ENCODE assay signal across 8 cellular contexts in the genomic region with DNA sequence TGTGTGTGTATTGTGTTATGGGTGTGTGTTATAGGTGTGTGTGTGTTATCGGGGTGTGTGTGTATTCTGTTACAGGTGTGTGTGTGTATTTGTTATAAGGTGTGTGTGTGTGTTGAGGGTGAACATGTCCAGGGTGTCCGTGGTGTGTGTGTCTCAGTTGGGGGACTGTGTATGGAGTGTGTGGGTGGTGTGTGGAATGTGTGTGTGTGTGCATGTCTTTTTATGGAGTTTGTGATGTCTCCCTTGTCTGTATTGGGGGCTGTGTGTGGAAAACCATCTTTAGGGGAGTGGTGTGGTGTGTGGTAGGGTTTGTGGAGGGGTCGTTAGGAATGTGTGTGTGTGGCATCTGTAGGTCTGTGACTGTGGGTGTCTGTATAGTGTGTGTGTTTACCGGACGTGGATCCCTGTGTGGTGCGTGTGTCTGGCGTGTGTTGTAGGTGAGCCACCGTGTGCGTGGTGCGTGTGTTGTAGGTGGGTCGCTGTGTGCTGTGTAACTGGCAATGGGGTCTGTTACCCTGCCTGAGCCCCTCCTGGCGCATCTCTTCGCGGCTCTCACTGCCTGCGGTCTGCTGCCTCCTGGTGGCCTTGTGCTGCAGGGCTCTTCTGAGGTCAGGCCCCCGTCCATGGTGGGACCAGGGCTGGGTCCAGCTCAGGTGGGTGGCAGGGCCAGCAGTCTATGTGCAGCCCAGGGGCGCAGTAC.
DNase-seq lines count a peak whose midpoint lies in the region; ATAC-seq and TF ChIP-seq lines count a peak whose summit lies in the region.

No MANE protein-coding gene starts in this region.

- WGBS in endodermal cell (ENCODE audit: insufficient coverage in 1 of 2, insufficient read length in 1 of 2), 2 experiments = 82% methylated on average over 4 to 17 of the region's 17 CpGs

- H3K27me3 ChIP-seq in RWPE2 (ENCODE audit: insufficient read depth, poor library complexity, severe bottlenecking) (no peaks in the 10 kb centered on the region), endodermal cell (ENCODE audit: control insufficient read depth, insufficient read depth, low read length, poor library complexity, severe bottlenecking) (no peaks in the 10 kb centered on the region), osteoblast (ENCODE audit: insufficient read depth, low read length) (peaks cover 8% of the 10 kb centered on the region)

- H2AFZ ChIP-seq in osteoblast (ENCODE audit: low read length) = no peak overlapping the region

- H3K4me1 Mint-ChIP-seq in endodermal cell = peaks cover 12% of the 10 kb centered on the region
- no peaks in the 10 kb centered on the region for H3K4me1 Mint-ChIP-seq in activated T-helper 17 cell treated with anti-CD3 and anti-CD28 coated beads, Interleukin-2, amount 50 U/mL, for 72 hours

- no peak overlapping the region for H3K27ac ChIP-seq in RWPE2 (ENCODE audit: poor library complexity, severe bottlenecking)
- H3K27ac ChIP-seq in endodermal cell (ENCODE audit: low read depth, low read length) = no peak overlapping the region
- no peak overlapping the region for H3K27ac ChIP-seq in osteoblast (ENCODE audit: low read depth, low read length)

- H3K4me1 ChIP-seq in RWPE2 (ENCODE audit: insufficient read depth, poor library complexity, severe bottlenecking) (no peaks in the 10 kb centered on the region), endodermal cell (ENCODE audit: control insufficient read depth, insufficient read depth, low read length) (no peaks in the 10 kb centered on the region), osteoblast (ENCODE audit: insufficient read depth, low read length) (no peaks in the 10 kb centered on the region)

- DNase-seq in RWPE2 (ENCODE audit: low spot score) = no peak
- DNase-seq in endodermal cell = peak; percentile 86
- DNase-seq in osteoblast (ENCODE audit: insufficient read length, low spot score, missing footprints) = peak; percentile 93
- DNase-seq in DMS53 (lab: John Stamatoyannopoulos, UW) = no peak
- DNase-seq in CD1c-positive myeloid dendritic cell (ENCODE audit: extremely low spot score) = no peak

- H3K27ac Mint-ChIP-seq in endodermal cell = no peak overlapping the region
- no peak overlapping the region for H3K27ac Mint-ChIP-seq in activated T-helper 17 cell treated with anti-CD3 and anti-CD28 coated beads, Interleukin-2, amount 50 U/mL, for 72 hours

- H3K36me3 ChIP-seq in RWPE2 (ENCODE audit: low read depth) = no peaks in the 10 kb centered on the region
- peaks cover 8% of the 10 kb centered on the region for H3K36me3 ChIP-seq in endodermal cell (ENCODE audit: control insufficient read depth, insufficient read depth, low read length)
- no peaks in the 10 kb centered on the region for H3K36me3 ChIP-seq in osteoblast (ENCODE audit: insufficient read depth, low read length)

- no peaks in the 10 kb centered on the region for H3K9me3 Mint-ChIP-seq in endodermal cell
- H3K9me3 Mint-ChIP-seq in activated T-helper 17 cell treated with anti-CD3 and anti-CD28 coated beads, Interleukin-2, amount 50 U/mL, for 72 hours = no peaks in the 10 kb centered on the region

- H3K4me2 ChIP-seq in osteoblast (ENCODE audit: insufficient read depth, low read length) = no peak overlapping the region

- H3K9ac ChIP-seq in endodermal cell (ENCODE audit: extremely low read depth, low read length, poor library complexity, severe bottlenecking) = no peak overlapping the region

- H3K4me3 Mint-ChIP-seq in endodermal cell = no peak overlapping the region
- H3K4me3 Mint-ChIP-seq in activated T-helper 17 cell treated with anti-CD3 and anti-CD28 coated beads, Interleukin-2, amount 50 U/mL, for 72 hours = no peak overlapping the region

- no peaks in the 10 kb centered on the region for H3K27me3 Mint-ChIP-seq in endodermal cell (ENCODE audit: insufficient read depth)
- peaks cover 8% of the 10 kb centered on the region for H3K27me3 Mint-ChIP-seq in activated T-helper 17 cell treated with anti-CD3 and anti-CD28 coated beads, Interleukin-2, amount 50 U/mL, for 72 hours

- peak; percentile 91 for TF ChIP-seq CTCF in GM12875 (IDR thresholded peaks at IDR 0.05; ENCODE audit: borderline replicate concordance, insufficient read depth, low read depth, low read length)
- peak; percentile 48 for TF ChIP-seq CTCF in RWPE2 (IDR thresholded peaks at IDR 0.05; ENCODE audit: poor library complexity, severe bottlenecking)
- peak; percentile 86 for TF ChIP-seq CTCF in endodermal cell (conservative IDR thresholded peaks at IDR 0.05)
- peak; percentile 79 for TF ChIP-seq CTCF in osteoblast (IDR thresholded peaks at IDR 0.05; ENCODE audit: extremely low read depth, low read depth, low read length)

- H3K36me3 Mint-ChIP-seq in endodermal cell (ENCODE audit: low read depth) = peaks cover 7% of the 10 kb centered on the region
- no peaks in the 10 kb centered on the region for H3K36me3 Mint-ChIP-seq in activated T-helper 17 cell treated with anti-CD3 and anti-CD28 coated beads, Interleukin-2, amount 50 U/mL, for 72 hours (ENCODE audit: low read depth)

- H3K79me2 ChIP-seq in osteoblast (ENCODE audit: insufficient read depth, low read length) = no peaks in the 10 kb centered on the region

- no peaks in the 10 kb centered on the region for H3K9me3 ChIP-seq in RWPE2 (ENCODE audit: severe bottlenecking)
- no peaks in the 10 kb centered on the region for H3K9me3 ChIP-seq in endodermal cell (ENCODE audit: control insufficient read depth, low read length)
- no peaks in the 10 kb centered on the region for H3K9me3 ChIP-seq in osteoblast (ENCODE audit: low read depth, low read length)

- H3K4me3 ChIP-seq in GM12875 (ENCODE audit: low read depth, low read length) (no peak overlapping the region), RWPE2 (ENCODE audit: severe bottlenecking) (no peak overlapping the region), endodermal cell (ENCODE audit: low read length) (no peak overlapping the region), osteoblast (ENCODE audit: insufficient read depth, low read length) (no peak overlapping the region)

- ATAC-seq in RWPE2 (ENCODE audit: low read depth) (peak; percentile 35; the same call in 1 of the 3 replicates), GM18861 (IDR thresholded peaks at IDR 0.05; ENCODE audit: unreplicated experiment) (no peak)
- no peak for ATAC-seq in activated T-helper 17 cell treated with anti-CD3 and anti-CD28 coated beads, Interleukin-2, amount 50 U/mL, for 72 hours (replicated peaks)

- H4K20me1 ChIP-seq in osteoblast (ENCODE audit: insufficient read depth, low read length) = no peaks in the 10 kb centered on the region

Comparison
In these comparisons a context has a peak if more than half of its experiments do, and no peak if none do; other contexts are left out.
1. DNase-seq: peak in endodermal cell (single experiment) and osteoblast (single experiment); none in RWPE2 (single experiment), DMS53 (single experiment) and CD1c-positive myeloid dendritic cell (single experiment).
2. Peak in every context shown above with its lines, with median percentiles within 50 percentile points of each other: CTCF ChIP-seq.